In genomic region chr21:33993286-33994231, GRCh38 we compare ENCODE assay signal across 12 cellular contexts.
DNase-seq lines count a peak whose midpoint lies in the region; ATAC-seq, FAIRE-seq and TF ChIP-seq lines count a peak whose summit lies in the region.
"Had no signal": no experiment of that assay in that cellular context is flagged by ENCODE, and none has a peak within 500 bp of the region (broad histone marks: within the 10 kb centered on the region; RNA-seq: fewer than 3 reads in every experiment).

No MANE protein-coding gene starts in this region.

- peaks cover 4 to 37% of the 10 kb centered on the region in 2 donors for H3K9me3 Mint-ChIP-seq in activated naive CD4-positive, alpha-beta T cell treated with anti-CD3 and anti-CD28 coated beads, Interleukin-2, amount 50 U/mL, for 72 hours

- H3K36me3 ChIP-seq in tibial artery = no peaks in the 10 kb centered on the region

- peaks cover 0 to 14% (median 7%) of the 10 kb centered on the region in 4 donors for H3K4me1 ChIP-seq in tibial artery

- H3K4me3 ChIP-seq in tibial artery = no peak overlapping the region

- H3K27ac Mint-ChIP-seq in activated naive CD4-positive, alpha-beta T cell treated with anti-CD3 and anti-CD28 coated beads, Interleukin-2, amount 50 U/mL, for 72 hours = peak overlapping the region; percentile 54 to 64
- H3K27ac Mint-ChIP-seq: WTC11 had no signal

- peaks cover 11 to 42% of the 10 kb centered on the region in 2 donors for H3K36me3 Mint-ChIP-seq in activated naive CD4-positive, alpha-beta T cell treated with anti-CD3 and anti-CD28 coated beads, Interleukin-2, amount 50 U/mL, for 72 hours

- ATAC-seq in activated naive CD4-positive, alpha-beta T cell treated with anti-CD3 and anti-CD28 coated beads, Interleukin-2, amount 50 U/mL, for 72 hours = peak in 1 of 2 donors; percentile 29
- ATAC-seq in GM18909 (IDR thresholded peaks at IDR 0.05; ENCODE audit: poor library complexity, unreplicated experiment) = no peak

- intact Hi-C loops in tibial artery (cut with DNase I; ENCODE audit: low total_unique reads) = no loop called here

- H3K27ac ChIP-seq in tibial artery = peak overlapping the region; percentile 3 to 46

- no peaks in the 10 kb centered on the region for H3K9me3 ChIP-seq in tibial artery

- no peaks in the 10 kb centered on the region for H3K27me3 ChIP-seq in tibial artery

- TF ChIP-seq CTCF in tibial artery (IDR thresholded peaks at IDR 0.05) (no peak), D721Med (IDR thresholded peaks at IDR 0.05; ENCODE audit: insufficient read depth, missing control alignments) (no peak)

- no peak for DNase-seq in activated naive CD4-positive, alpha-beta T cell treated with anti-CD3 and anti-CD28 coated beads, Interleukin-2, amount 50 U/mL, for 72 hours (ENCODE audit: low spot score in 2 of 2)
- no peak for DNase-seq in activated naive CD4-positive, alpha-beta T cell treated with anti-CD3 and anti-CD28 coated beads, Interleukin-2, amount 50 U/mL, for 16 hours
- DNase-seq in SKM-1 (lab: John Stamatoyannopoulos, UW; ENCODE audit: unreplicated experiment) (peak; percentile 81), left kidney (ENCODE audit: low read depth, low spot score) (peak; percentile 52), tibial artery (peak in 1 of 2 donors; percentile 33), NCI-H128 (lab: John Stamatoyannopoulos, UW; ENCODE audit: unreplicated experiment) (no peak), D721Med (ENCODE audit: insufficient read length, low spot score) (no peak)
- DNase-seq: H7; stimulated activated CD4-positive, alpha-beta T cell treated with anti-CD3 and anti-CD28 coated beads, Interleukin-2, amount 100 ng/mL, for 24 hours had no signal

- FAIRE-seq in D721Med (lab: Jason Lieb, UNC) = no peak
- FAIRE-seq: urothelium cell line had no signal

Comparison
In these comparisons a context has a peak if more than half of its experiments do, and no peak if none do; other contexts are left out.
1. DNase-seq: peak in SKM-1 (single experiment) and left kidney (single experiment); none in activated naive CD4-positive, alpha-beta T cell treated with anti-CD3 and anti-CD28 coated beads, Interleukin-2, amount 50 U/mL, for 72 hours (0 of 2), activated naive CD4-positive, alpha-beta T cell treated with anti-CD3 and anti-CD28 coated beads, Interleukin-2, amount 50 U/mL, for 16 hours (single experiment), NCI-H128 (single experiment) and D721Med (single experiment).